19 cellular contexts compared by ENCODE assay signal in the genomic region with DNA sequence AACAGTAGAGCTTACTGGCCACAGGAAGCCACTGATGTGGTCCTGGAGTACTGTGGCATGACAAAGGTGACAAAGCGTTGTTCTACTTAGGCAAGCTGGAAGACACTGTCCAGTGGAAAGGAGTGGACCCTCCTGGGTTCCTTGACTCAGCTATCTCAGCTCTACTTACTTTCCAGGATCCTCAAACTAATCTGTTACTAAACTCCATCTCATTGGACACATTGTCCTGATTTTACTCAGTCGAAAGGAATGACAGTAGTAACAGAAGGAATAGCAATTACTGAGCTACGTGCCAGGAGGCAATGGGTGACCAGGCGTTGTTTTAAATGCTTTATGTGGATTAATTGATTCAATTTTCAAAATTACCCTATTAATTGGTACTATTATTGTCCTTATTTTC. TPM values are rescaled to one million over a fixed set of nuclear protein-coding genes. Genes with fewer than 3 reads are reported as not detected.
A peak's percentile ranks its signal among the peaks of the same experiment; 100 is the strongest.
DNase-seq lines count a peak whose midpoint lies in the region; ATAC-seq and TF ChIP-seq lines count a peak whose summit lies in the region.
"Had no signal": no experiment of that assay in that cellular context is flagged by ENCODE, and none has a peak within 500 bp of the region (broad histone marks: within the 10 kb centered on the region; RNA-seq: fewer than 3 reads in every experiment).

No MANE protein-coding gene starts in this region.

- POLR2A ChIA-PET in Panc1 (lab: Charles Lee): no interaction called here

- H3K79me2 ChIP-seq in GM23248 (ENCODE audit: insufficient read depth): no peaks in the 10 kb centered on the region

- H2AFZ ChIP-seq in GM23248: no peak overlapping the region

- no peak for TF ChIP-seq POLR2A in heart left ventricle (IDR thresholded peaks at IDR 0.05)

- H3K27ac ChIP-seq in heart left ventricle (peak overlapping the region in 8 of 12 donors; percentile 9 to 45 (median 22)), GM23248 (no peak overlapping the region), Panc1 (ENCODE audit: low read length) (peak overlapping the region; percentile 51)
- H3K27ac ChIP-seq: 22Rv1, HL-60, SK-N-MC had no signal

- CTCF ChIA-PET in Panc1 (lab: Charles Lee): interaction anchor here (1.4 kb wide), 1 partner anchor 62 kb away, joined by 3 read pairs; no protein-coding TSS in a partner anchor

- H3K36me3 ChIP-seq in heart left ventricle (peaks cover 0 to 29% (median 0%) of the 10 kb centered on the region in 9 donors), GM23248 (ENCODE audit: low read depth) (no peaks in the 10 kb centered on the region), Panc1 (ENCODE audit: control insufficient read depth, insufficient read depth, low read length) (no peaks in the 10 kb centered on the region; the same call in 1 of the 2 replicates)

- ATAC-seq in heart left ventricle: no peak
- ATAC-seq in Right ventricle myocardium inferior: no peak
- ATAC-seq in Panc1: 0 out of 2 replicates have a peak, but pooled peaks have one; percentile 5

- TF ChIP-seq CTCF in heart left ventricle (IDR thresholded peaks at IDR 0.05): no peak
- TF ChIP-seq CTCF in Panc1 (IDR thresholded peaks at IDR 0.05): no peak

- H4K20me1 ChIP-seq in GM23248 (ENCODE audit: insufficient read depth): no peaks in the 10 kb centered on the region

- no peak overlapping the region for H3K9ac ChIP-seq in GM23248

- no peaks in the 10 kb centered on the region for H3K9me2 ChIP-seq in GM23248 (ENCODE audit: insufficient read depth)

- H3K27me3 ChIP-seq in heart left ventricle (no peaks in the 10 kb centered on the region), GM23248 (replicated peaks; ENCODE audit: insufficient read depth) (peaks cover 5% of the 10 kb centered on the region), Panc1 (ENCODE audit: control insufficient read depth, insufficient read depth, low read length) (no peaks in the 10 kb centered on the region)
- H3K27me3 ChIP-seq: MG63 had no signal

- H3K9me3 ChIP-seq in heart left ventricle: no peaks in the 10 kb centered on the region
- H3K9me3 ChIP-seq in GM23248 (ENCODE audit: low read depth): no peaks in the 10 kb centered on the region
- no peaks in the 10 kb centered on the region for H3K9me3 ChIP-seq in Panc1 (ENCODE audit: control insufficient read depth, insufficient read depth, low read depth, low read length)
- H3K9me3 ChIP-seq: MG63 had no signal

- intact Hi-C loops in heart left ventricle (cut with DNase I) (no loop called here), Right ventricle myocardium inferior (cut with DNase I) (no loop called here), Panc1 (cut with micrococcal nuclease; ENCODE audit: unreplicated experiment) (no loop called here)

- DNase-seq in heart left ventricle: no peak
- DNase-seq in Right ventricle myocardium inferior (ENCODE audit: missing footprints): no peak
- peak; percentile 36 for DNase-seq in GM23248
- no peak for DNase-seq in Panc1 (ENCODE audit: low read depth, low spot score)
- peak; percentile 59 for DNase-seq in kidney tubule cell (ENCODE audit: low spot score)
- DNase-seq in glomerular visceral epithelial cell (ENCODE audit: extremely low spot score): no peak
- no peak for DNase-seq in Kasumi-1 (lab: John Stamatoyannopoulos, UW)
- DNase-seq in cerebellar cortex (ENCODE audit: low spot score): no peak
- DNase-seq: DMS153, DND-41, H9, NCI-H2029, NCI-H526 treated with DMSO at 0.1 percent for 48 hours, SIG-M5, SW 1271 had no signal

- H3K4me2 ChIP-seq in GM23248 (ENCODE audit: unreplicated experiment): no peak overlapping the region

- H3K4me3 ChIP-seq in heart left ventricle: no peak overlapping the region
- no peak overlapping the region for H3K4me3 ChIP-seq in GM23248
- no peak overlapping the region for H3K4me3 ChIP-seq in Panc1 (ENCODE audit: low read depth in 2 of 2, low read length in 2 of 2)
- H3K4me3 ChIP-seq: MG63, SK-N-MC had no signal

- H3F3A ChIP-seq in GM23248 (ENCODE audit: insufficient read depth): no peaks in the 10 kb centered on the region

- WGBS in heart left ventricle, 4 donors: 59 to 72% (median 65%) methylated on average over 4 of the region's 4 CpGs
- WGBS in GM23248 (ENCODE audit: low coverage in 1 of 2, low lambda C conversion rate in 2 of 2, missing lambda C conversion rate in 2 of 2), 2 experiments: 47 to 50% methylated on average over 4 of the region's 4 CpGs

- in situ Hi-C loops in GM23248 (cut with MboI): no loop called here
- in situ Hi-C loops in Panc1 (cut with HindIII; ENCODE audit: low pct_unique_long_range_greater_than_20kb, low sequenced_read_pairs): no loop called here

- H3K4me1 ChIP-seq in heart left ventricle (peaks cover 3 to 95% (median 60%) of the 10 kb centered on the region in 12 donors), GM23248 (ENCODE audit: insufficient read depth) (no peaks in the 10 kb centered on the region; the same call in 1 of the 2 replicates), Panc1 (ENCODE audit: control insufficient read depth, insufficient read depth, low read length) (peaks cover 74% of the 10 kb centered on the region)

- BruUV-seq in Panc1 (replicated peaks; lab: Mats Ljungman, UMichigan): no TSS peak

RNA-seq across cellular contexts. Expression of gene ABLIM1, which starts 41.6 kb away (rescaled TPM):
- total RNA-seq in heart left ventricle (100 to 1,000 TPM; 491 to 713 (median 575) TPM), Right ventricle myocardium inferior (730 TPM), Panc1 (2021; ENCODE audit: unreplicated experiment) (274 TPM)
- polyA plus RNA-seq in heart left ventricle (100 to 1,000 TPM; 242 to 276 TPM), GM23248 (2016; fragmentation: Nextera tagmentation; extraction: Ambion mirVana) (0.78 and 0.98 TPM in 2 replicates)
- total RNA-seq in GM23248 (2014; rRNA removed; shearing (Covaris generic)): 0.54 and 4.3 TPM in 2 replicates
- polyA plus RNA-seq in Panc1 (2012; ENCODE audit: insufficient read length): 97.4 TPM

Comparison
In these comparisons a context has a peak if more than half of its experiments do, and no peak if none do; other contexts are left out.
1. DNase-seq: peak in GM23248 (single experiment) and kidney tubule cell (single experiment); none in heart left ventricle (0 of 5), Right ventricle myocardium inferior (single experiment), Panc1 (single experiment), glomerular visceral epithelial cell (single experiment), Kasumi-1 (0 of 2) and cerebellar cortex (single experiment).
2. RNA of gene ABLIM1, which starts 41.6 kb away (total RNA-seq): 730 TPM in Right ventricle myocardium inferior (single experiment), 491 to 713 TPM in heart left ventricle and 274 TPM in Panc1 (single experiment); 0.54 to 4.3 TPM in GM23248; every median in the first group is over 10 times any median in the second.